In the genomic region with DNA sequence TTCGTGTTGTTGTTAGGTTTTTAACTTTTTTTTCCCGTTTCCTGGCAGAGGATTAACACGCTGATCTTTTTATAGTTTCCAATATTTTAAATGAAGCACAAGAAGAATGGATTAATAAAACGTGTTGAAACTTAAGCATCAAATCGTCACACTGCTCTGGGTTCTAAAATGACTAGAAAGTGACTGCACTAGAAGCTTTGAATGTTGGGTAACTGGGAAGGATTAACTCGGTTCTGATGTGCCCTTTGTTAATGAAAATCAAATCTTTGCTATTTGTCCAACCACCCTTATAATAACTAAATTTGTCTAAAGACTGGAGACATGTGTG, we compare ENCODE assay signal across 8 cellular contexts.
A peak's percentile ranks its signal among the peaks of the same experiment; 100 is the strongest.
DNase-seq lines count a peak whose midpoint lies in the region; ATAC-seq, FAIRE-seq and TF ChIP-seq lines count a peak whose summit lies in the region.

No MANE protein-coding gene starts in this region.

- H3K9me3 Mint-ChIP-seq in stimulated activated effector memory CD8-positive, alpha-beta T cell treated with anti-CD3 and anti-CD28 coated beads, Interleukin-12 subunit alpha, Interleukin-12 subunit beta, amount 100 ng/mL, for 72 hours = peaks cover 10% of the 10 kb centered on the region

- TF ChIP-seq CTCF in A549 (IDR thresholded peaks at IDR 0.05) (no peak), fibroblast of villous mesenchyme (IDR thresholded peaks at IDR 0.05; ENCODE audit: insufficient read depth, low read depth, low read length) (no peak)

- FAIRE-seq in A549 (lab: Jason Lieb, UNC) = no peak
- no peak for FAIRE-seq in GM12892 (lab: Jason Lieb, UNC)

- POLR2A ChIA-PET in A549 (lab: Yijun Ruan, JAX) = interaction anchor here (0.6 to 4.2 kb wide), 19 partner anchors 10 to 392 kb away, joined by 3 to 67 read pairs (median 6); a partner anchor contains a TSS

- no peak for DNase-seq in A549 (ENCODE audit: low read depth in 1 of 2, low spot score in 1 of 2)
- DNase-seq in SJSA1 (ENCODE audit: low read depth in 1 of 2, low spot score in 2 of 2) = no peak
- DNase-seq in fibroblast of villous mesenchyme (ENCODE audit: low read depth) = no peak
- no peak for DNase-seq in stimulated activated effector memory CD8-positive, alpha-beta T cell treated with anti-CD3 and anti-CD28 coated beads, Interleukin-12 subunit alpha, Interleukin-12 subunit beta, amount 100 ng/mL, for 72 hours (ENCODE audit: low spot score in 2 of 2)
- DNase-seq in NCI-H1092 treated with DMSO at 0.1 percent for 48 hours (lab: John Stamatoyannopoulos, UW) = no peak
- DNase-seq in GM12892 (ENCODE audit: insufficient read length) = no peak

- H3K4me1 Mint-ChIP-seq in stimulated activated effector memory CD8-positive, alpha-beta T cell treated with anti-CD3 and anti-CD28 coated beads, Interleukin-12 subunit alpha, Interleukin-12 subunit beta, amount 100 ng/mL, for 72 hours = peaks cover 55% of the 10 kb centered on the region

- H3K9me3 ChIP-seq in A549 (no peaks in the 10 kb centered on the region), SJSA1 (replicated peaks) (no peaks in the 10 kb centered on the region)

- H3K4me2 ChIP-seq in A549 = peak overlapping the region; percentile 82

- CTCF ChIA-PET in A549 (lab: Yijun Ruan, JAX) = interaction anchor here (0.5 to 4.3 kb wide), 15 partner anchors 11 to 415 kb away, joined by 3 to 24 read pairs (median 3); a partner anchor contains a TSS

- no peak for TF ChIP-seq POLR2A in A549 (IDR thresholded peaks at IDR 0.05; ENCODE audit: low read length)
- no peak for TF ChIP-seq POLR2A in GM12892 (IDR thresholded peaks at IDR 0.05; ENCODE audit: low read depth, low read length)

- WGBS in A549 (ENCODE audit: missing lambda C conversion rate) = 4% methylated on average over 6 of the region's 6 CpGs

- no peak for TF ChIP-seq EP300 in A549 (IDR thresholded peaks at IDR 0.05)

- TF ChIP-seq RAD21 in A549 (conservative IDR thresholded peaks at IDR 0.05 in 1 of 2, IDR thresholded peaks at IDR 0.05 in 1 of 2) = no peak

- H3K27ac Mint-ChIP-seq in stimulated activated effector memory CD8-positive, alpha-beta T cell treated with anti-CD3 and anti-CD28 coated beads, Interleukin-12 subunit alpha, Interleukin-12 subunit beta, amount 100 ng/mL, for 72 hours = peak overlapping the region; percentile 98

- peaks cover 49% of the 10 kb centered on the region for H3K4me1 ChIP-seq in A549
- peaks cover 45% of the 10 kb centered on the region for H3K4me1 ChIP-seq in SJSA1 (replicated peaks)

- H3K4me3 ChIP-seq in A549 (peak overlapping the region; percentile 50), SJSA1 (peak overlapping the region; percentile 29), fibroblast of villous mesenchyme (ENCODE audit: low read depth, low read length) (peak overlapping the region; percentile 63)

- no peaks in the 10 kb centered on the region for H3K36me3 ChIP-seq in SJSA1

- peak overlapping the region; percentile 74 for H3K4me3 Mint-ChIP-seq in stimulated activated effector memory CD8-positive, alpha-beta T cell treated with anti-CD3 and anti-CD28 coated beads, Interleukin-12 subunit alpha, Interleukin-12 subunit beta, amount 100 ng/mL, for 72 hours

- peak overlapping the region; percentile 94 for H3K27ac ChIP-seq in A549
- peak overlapping the region; percentile 96 for H3K27ac ChIP-seq in SJSA1

- no peaks in the 10 kb centered on the region for H3K27me3 ChIP-seq in SJSA1 (replicated peaks)

- no peak for ATAC-seq in A549
- peak; percentile 18 for ATAC-seq in GM19395 (IDR thresholded peaks at IDR 0.05; ENCODE audit: unreplicated experiment)
- peak; percentile 29 for ATAC-seq in stimulated activated effector memory CD8-positive, alpha-beta T cell treated with anti-CD3 and anti-CD28 coated beads, Interleukin-12 subunit alpha, Interleukin-12 subunit beta, amount 100 ng/mL, for 72 hours
- no peak for ATAC-seq in HG02623 (IDR thresholded peaks at IDR 0.05; ENCODE audit: unreplicated experiment)

- peaks cover 16% of the 10 kb centered on the region for H3K36me3 Mint-ChIP-seq in stimulated activated effector memory CD8-positive, alpha-beta T cell treated with anti-CD3 and anti-CD28 coated beads, Interleukin-12 subunit alpha, Interleukin-12 subunit beta, amount 100 ng/mL, for 72 hours

TF ChIP-seq in A549, 52 proteins besides CTCF, POLR2A, EP300 and RAD21:
- TF ChIP-seq EHF (CRISPR knock-in tag; IDR thresholded peaks at IDR 0.05) = no peak
- no peak for TF ChIP-seq HOXB13 (CRISPR knock-in tag; IDR thresholded peaks at IDR 0.05; ENCODE audit: low read depth)
- TF ChIP-seq FOSB (CRISPR knock-in tag; IDR thresholded peaks at IDR 0.05) = 0 out of 2 replicates have a peak, but pooled peaks have one; percentile 14
- no peak for TF ChIP-seq TP53 (CRISPR knock-in tag; IDR thresholded peaks at IDR 0.05)
- no peak for TF ChIP-seq SMC3 (IDR thresholded peaks at IDR 0.05)
- TF ChIP-seq, protein P1, sequence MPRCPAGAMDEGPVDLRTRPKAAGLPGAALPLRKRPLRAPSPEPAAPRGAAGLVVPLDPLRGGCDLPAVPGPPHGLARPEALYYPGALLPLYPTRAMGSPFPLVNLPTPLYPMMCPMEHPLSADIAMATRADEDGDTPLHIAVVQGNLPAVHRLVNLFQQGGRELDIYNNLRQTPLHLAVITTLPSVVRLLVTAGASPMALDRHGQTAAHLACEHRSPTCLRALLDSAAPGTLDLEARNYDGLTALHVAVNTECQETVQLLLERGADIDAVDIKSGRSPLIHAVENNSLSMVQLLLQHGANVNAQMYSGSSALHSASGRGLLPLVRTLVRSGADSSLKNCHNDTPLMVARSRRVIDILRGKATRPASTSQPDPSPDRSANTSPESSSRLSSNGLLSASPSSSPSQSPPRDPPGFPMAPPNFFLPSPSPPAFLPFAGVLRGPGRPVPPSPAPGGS (IDR thresholded peaks at IDR 0.05) = no peak
- TF ChIP-seq, protein P2, sequence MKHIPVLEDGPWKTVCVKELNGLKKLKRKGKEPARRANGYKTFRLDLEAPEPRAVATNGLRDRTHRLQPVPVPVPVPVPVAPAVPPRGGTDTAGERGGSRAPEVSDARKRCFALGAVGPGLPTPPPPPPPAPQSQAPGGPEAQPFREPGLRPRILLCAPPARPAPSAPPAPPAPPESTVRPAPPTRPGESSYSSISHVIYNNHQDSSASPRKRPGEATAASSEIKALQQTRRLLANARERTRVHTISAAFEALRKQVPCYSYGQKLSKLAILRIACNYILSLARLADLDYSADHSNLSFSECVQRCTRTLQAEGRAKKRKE (CRISPR knock-in tag; IDR thresholded peaks at IDR 0.05; ENCODE audit: low read depth) = no peak
- TF ChIP-seq CBX2 (IDR thresholded peaks at IDR 0.05; ENCODE audit: borderline replicate concordance, low read depth) = no peak
- TF ChIP-seq CBX8 (IDR thresholded peaks at IDR 0.05) = no peak
- TF ChIP-seq HOXA7 (CRISPR knock-in tag; IDR thresholded peaks at IDR 0.05) = 0 out of 2 replicates have a peak, but pooled peaks have one; percentile 9
- no peak for TF ChIP-seq SREBF2 (IDR thresholded peaks at IDR 0.05)
- TF ChIP-seq, protein P3, sequence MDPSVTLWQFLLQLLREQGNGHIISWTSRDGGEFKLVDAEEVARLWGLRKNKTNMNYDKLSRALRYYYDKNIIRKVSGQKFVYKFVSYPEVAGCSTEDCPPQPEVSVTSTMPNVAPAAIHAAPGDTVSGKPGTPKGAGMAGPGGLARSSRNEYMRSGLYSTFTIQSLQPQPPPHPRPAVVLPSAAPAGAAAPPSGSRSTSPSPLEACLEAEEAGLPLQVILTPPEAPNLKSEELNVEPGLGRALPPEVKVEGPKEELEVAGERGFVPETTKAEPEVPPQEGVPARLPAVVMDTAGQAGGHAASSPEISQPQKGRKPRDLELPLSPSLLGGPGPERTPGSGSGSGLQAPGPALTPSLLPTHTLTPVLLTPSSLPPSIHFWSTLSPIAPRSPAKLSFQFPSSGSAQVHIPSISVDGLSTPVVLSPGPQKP (IDR thresholded peaks at IDR 0.05; ENCODE audit: low read depth, low read length) = no peak
- TF ChIP-seq ZSCAN20 (CRISPR knock-in tag; IDR thresholded peaks at IDR 0.05) = no peak; the same call in 1 of the 2 replicates

Comparison
In these comparisons a context has a peak if more than half of its experiments do, and no peak if none do; other contexts are left out.
1. ATAC-seq: peak in GM19395 (single experiment) and stimulated activated effector memory CD8-positive, alpha-beta T cell treated with anti-CD3 and anti-CD28 coated beads, Interleukin-12 subunit alpha, Interleukin-12 subunit beta, amount 100 ng/mL, for 72 hours (single experiment); none in A549 (0 of 2) and HG02623 (single experiment).
2. Peak in every context shown above with its lines, with median percentiles within 50 percentile points of each other: H3K4me3 ChIP-seq.